17 cellular contexts compared by ENCODE assay signal in genomic region chr3:197343656-197344408, GRCh38.
"Had no signal": no experiment of that assay in that cellular context is flagged by ENCODE, and none has a peak within 500 bp of the region (broad histone marks: within the 10 kb centered on the region; RNA-seq: fewer than 3 reads in every experiment).

No MANE protein-coding gene starts in this region.

- ATAC-seq: activated CD4-positive, alpha-beta T cell treated with anti-CD3 and anti-CD28 coated beads for 36 hours; activated CD8-positive, alpha-beta T cell treated with anti-CD3 and anti-CD28 coated beads, Interleukin-2, amount 10 ng/mL, durations not matched to agents 7 days and 5 days; stimulated activated naive CD8-positive, alpha-beta T cell treated with anti-CD3 and anti-CD28 coated beads, Interleukin-15, amount 100 ng/mL, for 72 hours; T-cell had no signal

- H3K4me3 Mint-ChIP-seq: activated CD4-positive, alpha-beta T cell treated with anti-CD3 and anti-CD28 coated beads for 36 hours; activated CD8-positive, alpha-beta T cell treated with anti-CD3 and anti-CD28 coated beads, Interleukin-2, amount 10 ng/mL, durations not matched to agents 7 days and 5 days; activated T-helper 1 cell treated with anti-CD3 and anti-CD28 coated beads, Interleukin-12 subunit alpha, Interleukin-12 subunit beta, Interleukin-2, Interleukin-4 antibody, amounts not matched to agents 30 ng/mL and 10 ng/mL and 1 ng/mL, durations not matched to agents 14 hours and 24 hours and 36 hours; natural killer cell treated with Interleukin-12 subunit alpha and Interleukin-12 subunit beta and Interleukin-15 and Interleukin-18, amount 100 ng/mL, for 72 hours; stimulated activated naive CD8-positive, alpha-beta T cell treated with anti-CD3 and anti-CD28 coated beads, Interleukin-15, amount 100 ng/mL, for 72 hours; T-cell had no signal

- H3K36me3 Mint-ChIP-seq: natural killer cell treated with Interleukin-12 subunit alpha and Interleukin-12 subunit beta and Interleukin-15 and Interleukin-18, amount 100 ng/mL, for 72 hours; T-cell had no signal

- DNase-seq: activated CD4-positive, alpha-beta T cell treated with anti-CD3 and anti-CD28 coated beads for 36 hours; activated CD8-positive, alpha-beta T cell treated with anti-CD3 and anti-CD28 coated beads, Interleukin-2, amount 10 ng/mL, durations not matched to agents 7 days and 5 days; activated naive CD4-positive, alpha-beta T cell treated with Interleukin-2 at 50 U/mL for 16 hours; effector CD8-positive, alpha-beta T cell; mammary epithelial cell; occipital lobe; stimulated activated CD4-positive, alpha-beta T cell treated with anti-CD3 and anti-CD28 coated beads, Interleukin-4, amount 100 ng/mL, for 4 hours; stimulated activated naive CD8-positive, alpha-beta T cell treated with anti-CD3 and anti-CD28 coated beads, Interleukin-15, amount 100 ng/mL, for 72 hours; T-cell; WERI-Rb-1 had no signal

- H3K4me1 ChIP-seq: prostate gland had no signal

- H3K9me3 Mint-ChIP-seq: activated T-helper 1 cell treated with anti-CD3 and anti-CD28 coated beads, Interleukin-12 subunit alpha, Interleukin-12 subunit beta, Interleukin-2, Interleukin-4 antibody, amounts not matched to agents 30 ng/mL and 10 ng/mL and 1 ng/mL, durations not matched to agents 14 hours and 24 hours and 36 hours; natural killer cell treated with Interleukin-12 subunit alpha and Interleukin-12 subunit beta and Interleukin-15 and Interleukin-18, amount 100 ng/mL, for 72 hours; stimulated activated naive CD8-positive, alpha-beta T cell treated with anti-CD3 and anti-CD28 coated beads, Interleukin-15, amount 100 ng/mL, for 72 hours; T-cell had no signal

- H3K4me1 Mint-ChIP-seq: activated CD4-positive, alpha-beta T cell treated with anti-CD3 and anti-CD28 coated beads for 36 hours; stimulated activated naive CD8-positive, alpha-beta T cell treated with anti-CD3 and anti-CD28 coated beads, Interleukin-15, amount 100 ng/mL, for 72 hours; T-cell had no signal

- H3K27ac Mint-ChIP-seq: activated CD4-positive, alpha-beta T cell treated with anti-CD3 and anti-CD28 coated beads for 36 hours; activated CD8-positive, alpha-beta T cell treated with anti-CD3 and anti-CD28 coated beads, Interleukin-2, amount 10 ng/mL, durations not matched to agents 7 days and 5 days; activated T-helper 1 cell treated with anti-CD3 and anti-CD28 coated beads, Interleukin-12 subunit alpha, Interleukin-12 subunit beta, Interleukin-2, Interleukin-4 antibody, amounts not matched to agents 30 ng/mL and 10 ng/mL and 1 ng/mL, durations not matched to agents 14 hours and 24 hours and 36 hours; natural killer cell treated with Interleukin-12 subunit alpha and Interleukin-12 subunit beta and Interleukin-15 and Interleukin-18, amount 100 ng/mL, for 72 hours; stimulated activated naive CD8-positive, alpha-beta T cell treated with anti-CD3 and anti-CD28 coated beads, Interleukin-15, amount 100 ng/mL, for 72 hours; T-cell had no signal

- H3K27ac ChIP-seq: cardiac muscle cell, coronary artery, epithelial cell of prostate, prostate gland, thoracic aorta, WERI-Rb-1 had no signal

- H3K4me3 ChIP-seq: cardiac muscle cell, coronary artery, prostate gland, thoracic aorta had no signal

- H3K36me3 ChIP-seq: cardiac muscle cell, prostate gland, thoracic aorta, WERI-Rb-1 had no signal

- H3K27me3 ChIP-seq: cardiac muscle cell had no signal

- H3K9me3 ChIP-seq: prostate gland, thoracic aorta had no signal

- H3K27me3 Mint-ChIP-seq: activated CD4-positive, alpha-beta T cell treated with anti-CD3 and anti-CD28 coated beads for 36 hours; stimulated activated naive CD8-positive, alpha-beta T cell treated with anti-CD3 and anti-CD28 coated beads, Interleukin-15, amount 100 ng/mL, for 72 hours had no signal
